ENCODE assay signal across 16 cellular contexts in the genomic region with DNA sequence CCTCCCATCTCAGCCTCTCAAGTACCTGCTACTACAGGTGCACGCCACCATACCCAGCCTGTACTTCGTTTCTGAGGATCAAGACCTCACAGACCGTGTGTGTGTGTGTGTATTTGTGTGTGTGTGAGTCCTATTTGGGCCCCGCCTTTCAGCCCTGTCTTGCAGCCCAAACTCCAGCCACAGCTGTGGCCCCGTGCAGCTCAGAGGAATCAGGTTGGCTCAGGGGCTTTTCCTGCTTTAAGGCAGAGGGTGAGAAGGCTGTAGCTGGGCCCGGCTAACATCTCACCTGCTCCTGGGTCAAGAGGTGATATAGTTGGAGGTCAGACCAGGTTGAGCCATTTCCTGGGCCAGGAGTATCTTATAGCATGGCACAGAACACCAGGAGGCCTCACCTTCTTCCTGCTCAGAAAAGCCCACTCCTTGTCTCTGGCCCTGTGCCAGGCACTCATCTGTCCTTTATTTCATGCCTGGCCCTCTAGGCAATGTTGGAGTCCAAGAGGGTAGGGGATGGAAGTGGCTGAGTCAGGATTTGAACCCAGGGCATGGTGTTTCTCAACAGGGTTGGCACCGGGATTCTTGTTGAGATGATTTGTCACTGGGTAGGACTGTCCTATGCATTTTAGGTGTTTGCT. TPM values are rescaled to one million over a fixed set of nuclear protein-coding genes. Genes with fewer than 3 reads are reported as not detected.
A peak's percentile ranks its signal among the peaks of the same experiment; 100 is the strongest.
DNase-seq lines count a peak whose midpoint lies in the region; ATAC-seq lines count a peak whose summit lies in the region.
"Had no signal": no experiment of that assay in that cellular context is flagged by ENCODE, and none has a peak within 500 bp of the region (broad histone marks: within the 10 kb centered on the region; RNA-seq: fewer than 3 reads in every experiment).

No MANE protein-coding gene starts in this region.

- H3K4me3 Mint-ChIP-seq in immature natural killer cell = peak overlapping the region in 4 of 5 donors; percentile 25 to 59 (median 30)
- H3K4me3 Mint-ChIP-seq in stimulated activated naive B cell treated with anti-CD40 and anti-IgM and Interleukin-4, amounts not matched to agents 10 μg/mL and 1 μg/mL and 100 μg/mL, for 72 hours = no peak overlapping the region

- no peaks in the 10 kb centered on the region for H3K9me3 Mint-ChIP-seq in immature natural killer cell
- H3K9me3 Mint-ChIP-seq in stimulated activated naive B cell treated with anti-CD40 and anti-IgM and Interleukin-4, amounts not matched to agents 10 μg/mL and 1 μg/mL and 100 μg/mL, for 72 hours = no peaks in the 10 kb centered on the region

- peaks cover 74 to 82% of the 10 kb centered on the region in 2 donors for H3K4me1 Mint-ChIP-seq in immature natural killer cell
- H3K4me1 Mint-ChIP-seq in stimulated activated naive B cell treated with anti-CD40 and anti-IgM and Interleukin-4, amounts not matched to agents 10 μg/mL and 1 μg/mL and 100 μg/mL, for 72 hours = peaks cover 29 to 53% of the 10 kb centered on the region in 2 donors

- peaks cover 3 to 4% (median 3%) of the 10 kb centered on the region in 3 donors for H3K36me3 Mint-ChIP-seq in immature natural killer cell
- peaks cover 18 to 22% of the 10 kb centered on the region in 2 donors for H3K36me3 Mint-ChIP-seq in stimulated activated naive B cell treated with anti-CD40 and anti-IgM and Interleukin-4, amounts not matched to agents 10 μg/mL and 1 μg/mL and 100 μg/mL, for 72 hours

- intact Hi-C loops in left ventricle myocardium superior (cut with micrococcal nuclease) = no loop called here
- intact Hi-C loops in left cardiac atrium (cut with DNase I) = no loop called here

- no peak overlapping the region for H3K27ac ChIP-seq in caudate nucleus (ENCODE audit: low read depth, low read length)
- H3K27ac ChIP-seq: right lobe of liver had no signal

- peak overlapping the region in 2 of 6 donors; percentile 57 to 66 for H3K27ac Mint-ChIP-seq in immature natural killer cell
- peak overlapping the region; percentile 5 for H3K27ac Mint-ChIP-seq in stimulated activated naive B cell treated with anti-CD40 and anti-IgM and Interleukin-4, amounts not matched to agents 10 μg/mL and 1 μg/mL and 100 μg/mL, for 72 hours

- peaks cover 2 to 11% (median 5%) of the 10 kb centered on the region in 3 donors for H3K27me3 Mint-ChIP-seq in immature natural killer cell (ENCODE audit: low read depth in 3 of 3)
- H3K27me3 Mint-ChIP-seq in stimulated activated naive B cell treated with anti-CD40 and anti-IgM and Interleukin-4, amounts not matched to agents 10 μg/mL and 1 μg/mL and 100 μg/mL, for 72 hours = no peaks in the 10 kb centered on the region

- ATAC-seq in left ventricle myocardium superior (no peak), left cardiac atrium (no peak)
- ATAC-seq in stimulated activated naive B cell treated with anti-CD40 and anti-IgM and Interleukin-4, amounts not matched to agents 10 μg/mL and 1 μg/mL and 100 μg/mL, for 72 hours (replicated peaks) = no peak

- DNase-seq in NCI-H146 (lab: John Stamatoyannopoulos, UW) (peak; percentile 5), NCI-H146 treated with DMSO at 0.1 percent for 48 hours (lab: John Stamatoyannopoulos, UW; ENCODE audit: unreplicated experiment) (no peak), left ventricle myocardium superior (peak; percentile 18), left cardiac atrium (no peak), immature natural killer cell (no peak), caudate nucleus (lab: John Stamatoyannopoulos, UW) (no peak)
- no peak for DNase-seq in stimulated activated naive B cell treated with anti-CD40 and anti-IgM and Interleukin-4, amounts not matched to agents 10 μg/mL and 1 μg/mL and 100 μg/mL, for 72 hours
- DNase-seq in stimulated activated CD4-positive, alpha-beta T cell treated with anti-CD3 and anti-CD28 coated beads, Interleukin-1b, Interleukin-23, amount 100 ng/mL, for 48 hours = no peak
- DNase-seq: DMS79 had no signal

RNA-seq across cellular contexts. Expression of a gene that starts 1.6 kb away (rescaled TPM):
- total RNA-seq in left ventricle myocardium superior (40.7 TPM), left cardiac atrium (10 to 100 TPM; 43.6 to 53.5 TPM)
- 10 to 100 TPM; 28.2 to 44.1 (median 33.3) TPM for polyA plus RNA-seq in immature natural killer cell

RNA-seq across cellular contexts. Expression of a gene that starts 29.9 kb away (rescaled TPM):
- total RNA-seq in left ventricle myocardium superior (82.8 TPM), left cardiac atrium (100 to 1,000 TPM in 1 of 2 donors, 10 to 100 TPM in 1; 81.3 to 141 TPM)
- 100 to 1,000 TPM in 1 of 3 donors, 10 to 100 TPM in 2; 34.4 to 126 (median 62.9) TPM for polyA plus RNA-seq in immature natural killer cell

RNA-seq across cellular contexts. Expression of a gene that starts 47.1 kb away (rescaled TPM):
- total RNA-seq in left ventricle myocardium superior (not detected), left cardiac atrium (not detected)
- polyA plus RNA-seq in immature natural killer cell = not detected
- total RNA-seq: H7, lung, occipital lobe, right lobe of liver, RPMI7951, stomach, ureter had no signal
- polyA plus RNA-seq: lung, stomach had no signal

Comparison
In these comparisons a context has a peak if more than half of its experiments do, and no peak if none do; other contexts are left out.
1. DNase-seq: peak in NCI-H146 (single experiment) and left ventricle myocardium superior (single experiment); none in NCI-H146 treated with DMSO at 0.1 percent for 48 hours (single experiment), left cardiac atrium (single experiment), immature natural killer cell (0 of 3), stimulated activated naive B cell treated with anti-CD40 and anti-IgM and Interleukin-4, amounts not matched to agents 10 μg/mL and 1 μg/mL and 100 μg/mL, for 72 hours (single experiment), caudate nucleus (0 of 61) and stimulated activated CD4-positive, alpha-beta T cell treated with anti-CD3 and anti-CD28 coated beads, Interleukin-1b, Interleukin-23, amount 100 ng/mL, for 48 hours (single experiment).
2. H3K4me3 Mint-ChIP-seq: peak in immature natural killer cell (4 of 5); none in stimulated activated naive B cell treated with anti-CD40 and anti-IgM and Interleukin-4, amounts not matched to agents 10 μg/mL and 1 μg/mL and 100 μg/mL, for 72 hours (0 of 2).